8 cellular contexts compared by ENCODE assay signal in genomic region chr7:131513245-131514061, GRCh38. TPM values are rescaled to one million over a fixed set of nuclear protein-coding genes. Genes with fewer than 3 reads are reported as not detected.
DNase-seq lines count a peak whose midpoint lies in the region; ATAC-seq and TF ChIP-seq lines count a peak whose summit lies in the region.

No MANE protein-coding gene starts in this region.

- no peaks in the 10 kb centered on the region for H3K36me3 Mint-ChIP-seq in T-cell

- no peak overlapping the region for H3K4me3 Mint-ChIP-seq in T-cell

- CTCF ChIA-PET in T-cell (lab: Charles Lee) = interaction anchor here (0.6 to 1.5 kb wide), 10 partner anchors 9 to 647 kb away, joined by 3 to 9 read pairs (median 4); no protein-coding TSS in a partner anchor

- ATAC-seq in HG02763 (IDR thresholded peaks at IDR 0.05; ENCODE audit: unreplicated experiment) (peak; percentile 89), T-cell (replicated peaks in 1 of 4) (peak; percentile 89 to 96 (median 92)), left ventricle myocardium superior (peak; percentile 92), aorta (ENCODE audit: low FRiP score) (peak; percentile 91)

- peak; percentile 99 for TF ChIP-seq CTCF in GM12875 (IDR thresholded peaks at IDR 0.05; ENCODE audit: borderline replicate concordance, insufficient read depth, low read depth, low read length)

- 38 to 39% methylated on average over 11 of the region's 11 CpGs for WGBS in aorta, 2 donors

- H3K36me3 ChIP-seq in adipocyte (ENCODE audit: control insufficient read depth, insufficient read depth, low read length, severe bottlenecking) (no peaks in the 10 kb centered on the region), aorta (ENCODE audit: control insufficient read depth in 1 of 2, insufficient read depth in 2 of 2, low read length in 1 of 2) (no peaks in the 10 kb centered on the region)

- H3K27ac ChIP-seq in aorta (ENCODE audit: low read depth in 1 of 2, low read length in 2 of 2) = no peak overlapping the region

- peaks cover 6% of the 10 kb centered on the region in 2 donors for H3K27me3 Mint-ChIP-seq in T-cell

- H3K27ac Mint-ChIP-seq in T-cell = no peak overlapping the region

- peak overlapping the region; percentile 30 for H3K9ac ChIP-seq in adipocyte (ENCODE audit: low read length)

- H3K27me3 ChIP-seq in adipocyte (replicated peaks; ENCODE audit: control insufficient read depth, insufficient read depth, low read length) = no peaks in the 10 kb centered on the region
- no peaks in the 10 kb centered on the region for H3K27me3 ChIP-seq in aorta (ENCODE audit: control insufficient read depth in 1 of 2, insufficient read depth in 2 of 2, low read length in 1 of 2)

- H3K9me3 ChIP-seq in adipocyte (ENCODE audit: control insufficient read depth, low read length) (no peaks in the 10 kb centered on the region), aorta (ENCODE audit: control insufficient read depth, low read length) (no peaks in the 10 kb centered on the region)

- intact Hi-C loops in left ventricle myocardium superior (cut with micrococcal nuclease) (loop anchor here (5.0 kb wide), 1 partner anchor 139 kb away; no protein-coding TSS in a partner anchor), aorta (cut with DNase I) (no loop called here)

- POLR2A ChIA-PET in T-cell (lab: Charles Lee) = no interaction called here

- peaks cover 8% of the 10 kb centered on the region for H3K4me1 ChIP-seq in adipocyte (ENCODE audit: control insufficient read depth, insufficient read depth, low read length)
- H3K4me1 ChIP-seq in aorta (ENCODE audit: control insufficient read depth in 1 of 2, insufficient read depth in 2 of 2, low read length in 2 of 2) = no peaks in the 10 kb centered on the region

- H3K9me3 Mint-ChIP-seq in T-cell = no peaks in the 10 kb centered on the region

- H3K4me3 ChIP-seq in GM12875 (ENCODE audit: low read depth, low read length) = no peak overlapping the region
- no peak overlapping the region for H3K4me3 ChIP-seq in adipocyte (ENCODE audit: low read length)
- H3K4me3 ChIP-seq in aorta (ENCODE audit: low read length in 2 of 2) = no peak overlapping the region

- peaks cover 14 to 22% (median 15%) of the 10 kb centered on the region in 3 donors for H3K4me1 Mint-ChIP-seq in T-cell

- peak; percentile 89 for DNase-seq in NCI-H1436 (lab: John Stamatoyannopoulos, UW)
- peak; percentile 41 to 77 (median 62) for DNase-seq in T-cell
- DNase-seq in adipocyte (ENCODE audit: low read depth) = peak; percentile 94
- peak; percentile 89 for DNase-seq in left ventricle myocardium superior
- peak; percentile 72 for DNase-seq in renal cortical epithelial cell (ENCODE audit: low read depth)
- DNase-seq in aorta = peak; percentile 83 to 94

RNA-seq across cellular contexts. Expression of gene PODXL, which starts 43.0 kb away (rescaled TPM):
- total RNA-seq in T-cell = 1 to 10 TPM in 3 of 5 donors, under 1 TPM in 2; 0.63 to 2.6 (median 1.5) TPM
- 61.2 TPM for total RNA-seq in left ventricle myocardium superior
- 0.65 and 1.9 TPM in 2 replicates for total RNA-seq in renal cortical epithelial cell
- total RNA-seq in aorta = 10 to 100 TPM; 27.3 to 55.5 TPM
- 1 to 10 TPM; 1.7 to 1.9 TPM for polyA plus RNA-seq in aorta
